16 cellular contexts compared by ENCODE assay signal in the genomic region with DNA sequence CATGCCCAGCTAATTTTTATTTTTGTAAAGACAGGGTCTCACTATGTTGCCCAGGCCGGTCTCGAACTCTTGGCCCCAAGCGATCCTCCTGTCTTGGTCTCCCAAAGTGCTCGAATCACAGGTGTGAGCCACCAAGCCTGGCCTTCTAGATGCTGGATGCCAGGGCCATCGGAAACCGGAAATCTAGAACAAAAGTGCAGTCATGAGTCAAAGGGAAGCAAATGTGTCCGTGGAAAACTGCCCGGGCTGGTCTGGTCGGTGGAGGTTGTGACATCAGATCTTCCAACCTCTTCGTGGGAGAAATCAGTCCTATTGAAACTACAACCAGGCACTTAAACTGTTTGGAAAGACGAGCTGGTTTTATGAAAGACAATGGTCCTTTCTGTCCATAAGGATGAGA.
"Had no signal": no experiment of that assay in that cellular context is flagged by ENCODE, and none has a peak within 500 bp of the region (broad histone marks: within the 10 kb centered on the region; RNA-seq: fewer than 3 reads in every experiment).

No MANE protein-coding gene starts in this region.

- H3K27ac Mint-ChIP-seq: activated naive CD8-positive, alpha-beta T cell treated with anti-CD3 and anti-CD28 coated beads, Interleukin-2, amount 10 ng/mL, durations not matched to agents 7 days and 5 days; activated T-helper 1 cell treated with anti-CD3 and anti-CD28 coated beads, Interleukin-12 subunit alpha, Interleukin-12 subunit beta, Interleukin-2, Interleukin-4 antibody, amounts not matched to agents 30 ng/mL and 10 ng/mL and 1 ng/mL, durations not matched to agents 14 hours and 24 hours and 36 hours; stimulated activated naive CD8-positive, alpha-beta T cell treated with anti-CD3 and anti-CD28 coated beads, Interleukin-15, Interleukin-2, amounts not matched to agents 100 ng/mL and 50 ng/mL, for 24 hours had no signal

- H3K36me3 Mint-ChIP-seq: activated naive CD8-positive, alpha-beta T cell treated with anti-CD3 and anti-CD28 coated beads, Interleukin-2, amount 10 ng/mL, durations not matched to agents 7 days and 5 days had no signal

- H3K27me3 Mint-ChIP-seq: activated naive CD8-positive, alpha-beta T cell treated with anti-CD3 and anti-CD28 coated beads, Interleukin-2, amount 10 ng/mL, durations not matched to agents 7 days and 5 days; stimulated activated naive CD8-positive, alpha-beta T cell treated with anti-CD3 and anti-CD28 coated beads, Interleukin-15, Interleukin-2, amounts not matched to agents 100 ng/mL and 50 ng/mL, for 24 hours had no signal

- H3K4me3 Mint-ChIP-seq: activated naive CD8-positive, alpha-beta T cell treated with anti-CD3 and anti-CD28 coated beads, Interleukin-2, amount 10 ng/mL, durations not matched to agents 7 days and 5 days; activated T-helper 1 cell treated with anti-CD3 and anti-CD28 coated beads, Interleukin-12 subunit alpha, Interleukin-12 subunit beta, Interleukin-2, Interleukin-4 antibody, amounts not matched to agents 30 ng/mL and 10 ng/mL and 1 ng/mL, durations not matched to agents 14 hours and 24 hours and 36 hours; neural crest cell; stimulated activated naive CD8-positive, alpha-beta T cell treated with anti-CD3 and anti-CD28 coated beads, Interleukin-15, Interleukin-2, amounts not matched to agents 100 ng/mL and 50 ng/mL, for 24 hours had no signal

- H3K27ac ChIP-seq: foreskin keratinocyte, ovary, right lobe of liver, suprapubic skin, upper lobe of left lung had no signal

- H3K4me1 Mint-ChIP-seq: activated naive CD8-positive, alpha-beta T cell treated with anti-CD3 and anti-CD28 coated beads, Interleukin-2, amount 10 ng/mL, durations not matched to agents 7 days and 5 days; neural crest cell had no signal

- H3K4me2 ChIP-seq: smooth muscle cell had no signal

- H3K27me3 ChIP-seq: foreskin keratinocyte, ovary, right lobe of liver, suprapubic skin, upper lobe of left lung had no signal

- H3K9me3 Mint-ChIP-seq: neural crest cell; stimulated activated naive CD8-positive, alpha-beta T cell treated with anti-CD3 and anti-CD28 coated beads, Interleukin-15, Interleukin-2, amounts not matched to agents 100 ng/mL and 50 ng/mL, for 24 hours had no signal

- ATAC-seq: activated CD4-positive, CD25-positive, alpha-beta regulatory T cell treated with anti-CD3 and anti-CD28 coated beads, Interleukin-2, amount 50 U/mL, for 24 hours; foreskin keratinocyte; right lobe of liver had no signal

- H3K36me3 ChIP-seq: ovary, right lobe of liver, suprapubic skin, upper lobe of left lung had no signal

- DNase-seq: activated naive CD4-positive, alpha-beta T cell; activated naive CD8-positive, alpha-beta T cell treated with anti-CD3 and anti-CD28 coated beads, Interleukin-2, amount 10 ng/mL, durations not matched to agents 7 days and 5 days; cortex of kidney; effector CD4-positive, alpha-beta T cell; foreskin keratinocyte; glutamatergic neuron; ovary; right lobe of liver; upper lobe of left lung had no signal

- H3K4me1 ChIP-seq: foreskin keratinocyte, right lobe of liver, suprapubic skin, upper lobe of left lung had no signal

- H3K4me3 ChIP-seq: lung, ovary, right lobe of liver, smooth muscle cell, suprapubic skin, upper lobe of left lung had no signal

- H3K9me3 ChIP-seq: ovary, right lobe of liver, upper lobe of left lung had no signal
